ENCODE assay signal across 29 cellular contexts in the genomic region with DNA sequence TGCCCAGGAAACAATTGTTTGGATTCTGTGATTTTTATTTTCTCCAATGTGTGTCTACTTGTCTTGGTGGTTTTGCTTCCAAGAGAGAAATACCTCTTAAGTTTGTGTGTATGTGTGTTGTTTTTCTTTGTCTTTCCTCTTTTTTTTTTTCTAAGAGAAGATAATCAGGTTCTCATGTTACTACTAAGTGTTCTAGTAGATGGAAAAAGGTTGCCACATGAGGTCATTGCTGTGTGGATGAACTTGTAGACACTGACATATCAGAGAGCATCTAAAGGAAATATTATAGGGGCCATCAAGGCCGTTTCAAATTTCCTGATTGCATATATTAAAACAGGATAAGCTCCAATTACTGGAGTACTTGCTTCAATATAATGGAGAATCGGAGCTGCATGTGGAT.
"Had no signal": no experiment of that assay in that cellular context is flagged by ENCODE, and none has a peak within 500 bp of the region (broad histone marks: within the 10 kb centered on the region; RNA-seq: fewer than 3 reads in every experiment).

No MANE protein-coding gene starts in this region.

- DNase-seq: activated CD4-positive, alpha-beta memory T cell treated with anti-CD3 and anti-CD28 coated beads for 36 hours; activated CD4-positive, alpha-beta T cell treated with anti-CD3 and anti-CD28 coated beads, Interleukin-2, amount 10 ng/mL, durations not matched to agents 24 days and 14 days; activated CD4-positive, CD25-positive, alpha-beta regulatory T cell treated with anti-CD3 and anti-CD28 coated beads, Interleukin-2, amount 50 U/mL, for 72 hours; activated CD8-positive, alpha-beta memory T cell treated with anti-CD3 and anti-CD28 coated beads, Interleukin-2, amount 50 U/mL, for 4 hours; activated gamma-delta T cell; activated naive CD4-positive, alpha-beta T cell treated with anti-CD3 and anti-CD28 coated beads, Interleukin-2, amount 10 ng/mL, durations not matched to agents 7 days and 5 days; activated naive CD8-positive, alpha-beta T cell treated with anti-CD3 and anti-CD28 coated beads, Interleukin-2, amount 10 ng/mL, durations not matched to agents 7 days and 5 days; activated T-cell treated with anti-CD3 and anti-CD28 coated beads, Interleukin-2, amount 50 U/mL, for 1 hour; cerebellar nuclear complex; dorsolateral prefrontal cortex; effector memory CD4-positive, alpha-beta T cell; kidney glomerular epithelial cell; left lung; lower lobe of right lung; mesenchymal stem cell; naive thymus-derived CD8-positive, alpha-beta T cell; occipital lobe; stimulated activated CD4-positive, alpha-beta T cell treated with anti-CD3 and anti-CD28 coated beads, Interleukin-15, amount 100 ng/mL, for 24 hours; stimulated activated CD4-positive, alpha-beta T cell treated with anti-CD3 and anti-CD28 coated beads, Interleukin-2, amount 100 ng/mL, for 24 hours; stimulated activated naive B cell treated with anti-CD40 and anti-IgM and Interleukin-4, amounts not matched to agents 10 μg/mL and 1 μg/mL and 100 μg/mL, for 72 hours; stomach; T1000; thyroid gland; upper lobe of right lung had no signal

- ATAC-seq: left lung; lower lobe of right lung; naive thymus-derived CD8-positive, alpha-beta T cell; stimulated activated naive B cell treated with anti-CD40 and anti-IgM and Interleukin-4, amounts not matched to agents 10 μg/mL and 1 μg/mL and 100 μg/mL, for 72 hours; upper lobe of right lung had no signal

- H3K4me3 ChIP-seq: ascending aorta, cardiac muscle cell, coronary artery, dorsolateral prefrontal cortex, left lung, lower lobe of right lung, neural progenitor cell, right atrium auricular region, stomach, thyroid gland, upper lobe of right lung had no signal
